ENCODE assay signal across 1 cellular context in genomic region chr2:213202006-213202405, GRCh38.
TF ChIP-seq lines count a peak whose summit lies in the region.

No MANE protein-coding gene starts in this region.

TF ChIP-seq in GM23338, 12 proteins besides CTCF, POLR2A, EP300 and RAD21 (continued from another document):
- TF ChIP-seq ZNF114 (CRISPR knock-in tag; IDR thresholded peaks at IDR 0.05) (no peak), ZNF462 (CRISPR knock-in tag; IDR thresholded peaks at IDR 0.05) (no peak), POLR2AphosphoS5 (IDR thresholded peaks at IDR 0.05; ENCODE audit: low read depth) (no peak), ZNF331 (CRISPR knock-in tag; IDR thresholded peaks at IDR 0.05; ENCODE audit: low read depth) (no peak), ETS1 (IDR thresholded peaks at IDR 0.05) (no peak), STAT1 (IDR thresholded peaks at IDR 0.05; ENCODE audit: unreplicated experiment) (no peak), NANOG (IDR thresholded peaks at IDR 0.05; ENCODE audit: borderline replicate concordance) (no peak), CREB1 (CRISPR knock-in tag; IDR thresholded peaks at IDR 0.05; ENCODE audit: low read depth) (no peak), JUNB (IDR thresholded peaks at IDR 0.05; ENCODE audit: unreplicated experiment) (no peak)
